In genomic region chr4:158020175-158020574, GRCh38 we compare ENCODE assay signal across 9 cellular contexts.
DNase-seq lines count a peak whose midpoint lies in the region; FAIRE-seq and TF ChIP-seq lines count a peak whose summit lies in the region.
"Had no signal": no experiment of that assay in that cellular context is flagged by ENCODE, and none has a peak within 500 bp of the region (broad histone marks: within the 10 kb centered on the region; RNA-seq: fewer than 3 reads in every experiment).

No MANE protein-coding gene starts in this region.

- CTCF ChIA-PET in GM10248 (lab: Yijun Ruan, JAX), result no interaction called here

- no peaks in the 10 kb centered on the region for H3K9me3 Mint-ChIP-seq in nephron progenitor cell

- H3K4me3 ChIP-seq in AG10803 (ENCODE audit: low read length) (no peak overlapping the region), esophagus muscularis mucosa (no peak overlapping the region)

- TF ChIP-seq CTCF in AG10803 (conservative IDR thresholded peaks at IDR 0.05; ENCODE audit: low read length), result no peak
- no peak for TF ChIP-seq CTCF in esophagus muscularis mucosa (IDR thresholded peaks at IDR 0.05)
- TF ChIP-seq CTCF in nephron progenitor cell (IDR thresholded peaks at IDR 0.05), result no peak
- TF ChIP-seq CTCF in GM10248 (IDR thresholded peaks at IDR 0.05; ENCODE audit: control extremely low read depth, extremely low read depth, low read depth, missing control alignments), result no peak

- H3K27ac Mint-ChIP-seq in nephron progenitor cell, result peak overlapping the region; percentile 65

- H3K4me1 ChIP-seq in esophagus muscularis mucosa, result peaks cover 16 to 37% (median 35%) of the 10 kb centered on the region in 4 donors

- H3K4me3 Mint-ChIP-seq in nephron progenitor cell, result no peak overlapping the region

- POLR2A ChIA-PET in GM10248 (lab: Yijun Ruan, JAX), result interaction anchor here (0.5 kb wide), 1 partner anchor 1491 kb away, joined by 4 read pairs; no protein-coding TSS in a partner anchor

- intact Hi-C loops in esophagus muscularis mucosa (cut with DNase I), result no loop called here

- H3K27me3 Mint-ChIP-seq in nephron progenitor cell (ENCODE audit: low read depth, poor library complexity), result no peaks in the 10 kb centered on the region

- H3K36me3 Mint-ChIP-seq in nephron progenitor cell (ENCODE audit: low read depth), result no peaks in the 10 kb centered on the region

- TF ChIP-seq EP300 in esophagus muscularis mucosa (IDR thresholded peaks at IDR 0.05), result no peak

- FAIRE-seq in GM12891 (lab: Jason Lieb, UNC), result no peak

- no peaks in the 10 kb centered on the region for H3K9me3 ChIP-seq in esophagus muscularis mucosa

- no peaks in the 10 kb centered on the region for H3K36me3 ChIP-seq in esophagus muscularis mucosa

- no peaks in the 10 kb centered on the region for H3K27me3 ChIP-seq in esophagus muscularis mucosa

- H3K27ac ChIP-seq in esophagus muscularis mucosa (replicated peaks in 1 of 4), result peak overlapping the region; percentile 49 to 76 (median 58)

- DNase-seq in AG10803 (ENCODE audit: low read depth) (peak; percentile 88), NCI-H69 (lab: John Stamatoyannopoulos, UW) (peak; percentile 53), esophagus muscularis mucosa (ENCODE audit: extremely low spot score) (no peak), nephron progenitor cell (no peak), NAMALWA (ENCODE audit: low spot score) (no peak), GM10248 (ENCODE audit: extremely low spot score) (no peak), GM12891 (ENCODE audit: insufficient read length, low spot score) (no peak)
- DNase-seq in activated naive CD4-positive, alpha-beta T cell treated with anti-CD3 and anti-CD28 coated beads, Interleukin-2, amount 50 U/mL, for 16 hours, result no peak
- DNase-seq: left cardiac atrium had no signal

- H3K4me1 Mint-ChIP-seq in nephron progenitor cell, result peaks cover 10% of the 10 kb centered on the region

- TF ChIP-seq POLR2A in esophagus muscularis mucosa (IDR thresholded peaks at IDR 0.05; ENCODE audit: low read depth) (no peak), GM12891 (IDR thresholded peaks at IDR 0.05; ENCODE audit: low read depth, low read length) (no peak)

TF ChIP-seq in GM12891, 5 proteins besides CTCF, POLR2A, EP300 and RAD21:
- TF ChIP-seq SPI1 (IDR thresholded peaks at IDR 0.05; ENCODE audit: low read depth, low read length) (no peak), POU2F2 (IDR thresholded peaks at IDR 0.05; ENCODE audit: low read depth, low read length) (no peak), PAX5 (IDR thresholded peaks at IDR 0.05; ENCODE audit: insufficient read depth, low read length, severe bottlenecking) (no peak), POLR2AphosphoS5 (IDR thresholded peaks at IDR 0.05; ENCODE audit: low read depth, low read length) (no peak), TAF1 (IDR thresholded peaks at IDR 0.05; ENCODE audit: low read depth, low read length) (no peak)

Comparison
In these comparisons a context has a peak if more than half of its experiments do, and no peak if none do; other contexts are left out.
1. DNase-seq: peak in AG10803 (single experiment) and NCI-H69 (single experiment); none in esophagus muscularis mucosa (single experiment), nephron progenitor cell (single experiment), NAMALWA (single experiment), GM10248 (single experiment), GM12891 (single experiment) and activated naive CD4-positive, alpha-beta T cell treated with anti-CD3 and anti-CD28 coated beads, Interleukin-2, amount 50 U/mL, for 16 hours (single experiment).